ENCODE assay signal across 8 cellular contexts in the genomic region with DNA sequence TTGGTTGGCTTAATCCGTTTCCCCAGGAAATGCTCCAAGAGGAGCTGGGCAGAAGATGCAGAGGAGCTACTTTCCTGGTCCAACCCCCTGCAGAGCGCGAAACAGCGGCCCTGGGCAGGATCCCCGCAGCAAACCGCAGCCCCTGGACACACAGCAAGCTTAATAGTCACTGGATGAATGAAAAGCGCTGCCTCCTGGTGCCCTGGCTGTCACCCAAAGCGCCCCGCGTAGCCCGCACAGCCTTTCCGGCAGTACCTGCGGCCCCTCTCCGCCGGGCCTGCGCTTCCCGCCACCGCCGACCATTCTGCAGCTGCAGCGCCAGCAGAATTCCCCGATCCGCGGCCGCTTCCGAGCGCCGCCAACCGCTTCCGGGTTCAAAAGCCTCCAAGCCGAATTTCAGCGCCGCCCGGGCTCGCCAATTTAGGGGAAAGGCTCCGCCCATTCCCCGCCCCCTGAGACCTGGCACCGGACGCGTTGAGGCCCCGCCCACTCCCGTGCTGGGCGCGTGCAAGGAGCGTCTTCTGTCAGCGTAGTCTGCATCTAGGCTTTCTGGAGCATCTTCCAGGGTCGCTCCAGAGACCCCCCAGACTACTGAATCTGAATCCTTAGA.
A peak's percentile ranks its signal among the peaks of the same experiment; 100 is the strongest.
DNase-seq lines count a peak whose midpoint lies in the region; ATAC-seq lines count a peak whose summit lies in the region.

Gene HPF1, minus strand, starts transcription at position 370 of the 610 bp plus-strand sequence. Its CDS starts 67 bp downstream, at position 303.

- H3K4me3 ChIP-seq in BLaER1, result peak within 1 kb of the TSS; percentile 76

- H3K4me2 ChIP-seq in BLaER1, result peak within 1 kb of the TSS; percentile 94

- H3K27me3 ChIP-seq in BLaER1, result no peaks in the 10 kb centered on the region

- no peaks in the 10 kb centered on the region for H4K20me1 ChIP-seq in BLaER1

- H3K36me3 ChIP-seq in BLaER1, result peaks cover 10% of the 10 kb centered on the region

- H3K4me1 ChIP-seq in BLaER1, result peaks cover 18% of the 10 kb centered on the region

- DNase-seq in NCI-H526 treated with DMSO at 0.1 percent for 48 hours (lab: John Stamatoyannopoulos, UW) (peak; percentile 88), cortex of kidney (lab: John Stamatoyannopoulos, UW) (peak; percentile 15), left kidney (ENCODE audit: low read depth, low spot score) (peak; percentile 97)
- peak; percentile 95 for DNase-seq in activated CD4-positive, alpha-beta T cell treated with anti-CD3 and anti-CD28 coated beads, Interleukin-2, amount 50 U/mL, for 1 hour
- DNase-seq in stimulated activated CD4-positive, alpha-beta T cell treated with anti-CD3 and anti-CD28 coated beads, Interleukin-2, amount 100 ng/mL, for 4 hours (ENCODE audit: low read depth), result peak; percentile 92

- H3K9me3 ChIP-seq in BLaER1, result no peaks in the 10 kb centered on the region

- peak within 1 kb of the TSS; percentile 39 for H3K27ac ChIP-seq in BLaER1

- peak within 1 kb of the TSS; percentile 73 for H3K9ac ChIP-seq in BLaER1

- ATAC-seq in GM19324 (IDR thresholded peaks at IDR 0.05; ENCODE audit: low FRiP score, unreplicated experiment), result peak; percentile 97
- ATAC-seq in HG03469 (IDR thresholded peaks at IDR 0.05; ENCODE audit: unreplicated experiment), result peak; percentile 89

Comparison
In these comparisons a context has a peak if more than half of its experiments do, and no peak if none do; other contexts are left out.
1. Peak in every context shown above with its lines: DNase-seq, ATAC-seq, H3K4me3 ChIP-seq and H3K27ac ChIP-seq.
2. DNase-seq: peak in every context shown above with its lines; median percentile 97 in left kidney; 95 in activated CD4-positive, alpha-beta T cell treated with anti-CD3 and anti-CD28 coated beads, Interleukin-2, amount 50 U/mL, for 1 hour; 92 in stimulated activated CD4-positive, alpha-beta T cell treated with anti-CD3 and anti-CD28 coated beads, Interleukin-2, amount 100 ng/mL, for 4 hours; 88 in NCI-H526 treated with DMSO at 0.1 percent for 48 hours; 15 in cortex of kidney.